ENCODE assay signal across 1 cellular context in the genomic region with DNA sequence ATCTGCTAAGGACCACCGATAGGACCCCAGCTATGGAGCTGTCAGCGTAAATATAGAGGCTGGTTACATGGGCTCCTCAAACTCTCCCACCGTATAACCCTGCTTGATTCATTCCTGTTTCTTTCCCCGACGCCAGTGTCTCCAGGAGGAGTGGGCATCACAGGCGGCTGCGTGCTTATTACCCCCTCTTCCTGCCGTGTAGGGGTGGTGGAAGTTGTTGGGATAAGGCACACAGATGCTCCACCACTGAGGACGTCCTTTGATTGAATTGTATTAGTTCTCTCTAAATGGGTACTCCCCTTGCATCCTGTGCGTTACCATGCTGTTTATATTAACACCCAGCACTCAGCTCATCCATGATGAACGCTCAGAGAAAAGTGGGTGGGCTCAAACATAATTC.
TF ChIP-seq lines count a peak whose summit lies in the region.

No MANE protein-coding gene starts in this region.

TF ChIP-seq in K562, 482 proteins besides CTCF, POLR2A, EP300 and RAD21:
- TF ChIP-seq ZNF696 (CRISPR knock-in tag; conservative IDR thresholded peaks at IDR 0.05) (no peak), ZC3H4 (CRISPR knock-in tag; IDR thresholded peaks at IDR 0.05; ENCODE audit: borderline replicate concordance) (no peak), RBM22 (IDR thresholded peaks at IDR 0.05; ENCODE audit: low read depth, low read length, poor library complexity, severe bottlenecking) (no peak), BRD9 (IDR thresholded peaks at IDR 0.05; ENCODE audit: low read depth, partially characterized antibody) (no peak), TARDBP (IDR thresholded peaks at IDR 0.05) (no peak), ZNF384 (IDR thresholded peaks at IDR 0.05; ENCODE audit: low read depth, low read length) (no peak), THRAP3 (IDR thresholded peaks at IDR 0.05; ENCODE audit: borderline replicate concordance) (no peak), KAT7 (CRISPR knock-in tag; IDR thresholded peaks at IDR 0.05; ENCODE audit: borderline replicate concordance) (no peak), ARHGAP35 (IDR thresholded peaks at IDR 0.05; ENCODE audit: partially characterized antibody) (no peak), FOXA3 (CRISPR knock-in tag; conservative IDR thresholded peaks at IDR 0.05 in 1 of 2, IDR thresholded peaks at IDR 0.05 in 1 of 2) (no peak), PHB2 (IDR thresholded peaks at IDR 0.05; ENCODE audit: low read depth) (no peak), RHOXF2B (CRISPR knock-in tag; conservative IDR thresholded peaks at IDR 0.05) (no peak), HMG20B (CRISPR knock-in tag; IDR thresholded peaks at IDR 0.05) (no peak), IRF2 (CRISPR knock-in tag; IDR thresholded peaks at IDR 0.05) (no peak)
- TF ChIP-seq, protein P1, sequence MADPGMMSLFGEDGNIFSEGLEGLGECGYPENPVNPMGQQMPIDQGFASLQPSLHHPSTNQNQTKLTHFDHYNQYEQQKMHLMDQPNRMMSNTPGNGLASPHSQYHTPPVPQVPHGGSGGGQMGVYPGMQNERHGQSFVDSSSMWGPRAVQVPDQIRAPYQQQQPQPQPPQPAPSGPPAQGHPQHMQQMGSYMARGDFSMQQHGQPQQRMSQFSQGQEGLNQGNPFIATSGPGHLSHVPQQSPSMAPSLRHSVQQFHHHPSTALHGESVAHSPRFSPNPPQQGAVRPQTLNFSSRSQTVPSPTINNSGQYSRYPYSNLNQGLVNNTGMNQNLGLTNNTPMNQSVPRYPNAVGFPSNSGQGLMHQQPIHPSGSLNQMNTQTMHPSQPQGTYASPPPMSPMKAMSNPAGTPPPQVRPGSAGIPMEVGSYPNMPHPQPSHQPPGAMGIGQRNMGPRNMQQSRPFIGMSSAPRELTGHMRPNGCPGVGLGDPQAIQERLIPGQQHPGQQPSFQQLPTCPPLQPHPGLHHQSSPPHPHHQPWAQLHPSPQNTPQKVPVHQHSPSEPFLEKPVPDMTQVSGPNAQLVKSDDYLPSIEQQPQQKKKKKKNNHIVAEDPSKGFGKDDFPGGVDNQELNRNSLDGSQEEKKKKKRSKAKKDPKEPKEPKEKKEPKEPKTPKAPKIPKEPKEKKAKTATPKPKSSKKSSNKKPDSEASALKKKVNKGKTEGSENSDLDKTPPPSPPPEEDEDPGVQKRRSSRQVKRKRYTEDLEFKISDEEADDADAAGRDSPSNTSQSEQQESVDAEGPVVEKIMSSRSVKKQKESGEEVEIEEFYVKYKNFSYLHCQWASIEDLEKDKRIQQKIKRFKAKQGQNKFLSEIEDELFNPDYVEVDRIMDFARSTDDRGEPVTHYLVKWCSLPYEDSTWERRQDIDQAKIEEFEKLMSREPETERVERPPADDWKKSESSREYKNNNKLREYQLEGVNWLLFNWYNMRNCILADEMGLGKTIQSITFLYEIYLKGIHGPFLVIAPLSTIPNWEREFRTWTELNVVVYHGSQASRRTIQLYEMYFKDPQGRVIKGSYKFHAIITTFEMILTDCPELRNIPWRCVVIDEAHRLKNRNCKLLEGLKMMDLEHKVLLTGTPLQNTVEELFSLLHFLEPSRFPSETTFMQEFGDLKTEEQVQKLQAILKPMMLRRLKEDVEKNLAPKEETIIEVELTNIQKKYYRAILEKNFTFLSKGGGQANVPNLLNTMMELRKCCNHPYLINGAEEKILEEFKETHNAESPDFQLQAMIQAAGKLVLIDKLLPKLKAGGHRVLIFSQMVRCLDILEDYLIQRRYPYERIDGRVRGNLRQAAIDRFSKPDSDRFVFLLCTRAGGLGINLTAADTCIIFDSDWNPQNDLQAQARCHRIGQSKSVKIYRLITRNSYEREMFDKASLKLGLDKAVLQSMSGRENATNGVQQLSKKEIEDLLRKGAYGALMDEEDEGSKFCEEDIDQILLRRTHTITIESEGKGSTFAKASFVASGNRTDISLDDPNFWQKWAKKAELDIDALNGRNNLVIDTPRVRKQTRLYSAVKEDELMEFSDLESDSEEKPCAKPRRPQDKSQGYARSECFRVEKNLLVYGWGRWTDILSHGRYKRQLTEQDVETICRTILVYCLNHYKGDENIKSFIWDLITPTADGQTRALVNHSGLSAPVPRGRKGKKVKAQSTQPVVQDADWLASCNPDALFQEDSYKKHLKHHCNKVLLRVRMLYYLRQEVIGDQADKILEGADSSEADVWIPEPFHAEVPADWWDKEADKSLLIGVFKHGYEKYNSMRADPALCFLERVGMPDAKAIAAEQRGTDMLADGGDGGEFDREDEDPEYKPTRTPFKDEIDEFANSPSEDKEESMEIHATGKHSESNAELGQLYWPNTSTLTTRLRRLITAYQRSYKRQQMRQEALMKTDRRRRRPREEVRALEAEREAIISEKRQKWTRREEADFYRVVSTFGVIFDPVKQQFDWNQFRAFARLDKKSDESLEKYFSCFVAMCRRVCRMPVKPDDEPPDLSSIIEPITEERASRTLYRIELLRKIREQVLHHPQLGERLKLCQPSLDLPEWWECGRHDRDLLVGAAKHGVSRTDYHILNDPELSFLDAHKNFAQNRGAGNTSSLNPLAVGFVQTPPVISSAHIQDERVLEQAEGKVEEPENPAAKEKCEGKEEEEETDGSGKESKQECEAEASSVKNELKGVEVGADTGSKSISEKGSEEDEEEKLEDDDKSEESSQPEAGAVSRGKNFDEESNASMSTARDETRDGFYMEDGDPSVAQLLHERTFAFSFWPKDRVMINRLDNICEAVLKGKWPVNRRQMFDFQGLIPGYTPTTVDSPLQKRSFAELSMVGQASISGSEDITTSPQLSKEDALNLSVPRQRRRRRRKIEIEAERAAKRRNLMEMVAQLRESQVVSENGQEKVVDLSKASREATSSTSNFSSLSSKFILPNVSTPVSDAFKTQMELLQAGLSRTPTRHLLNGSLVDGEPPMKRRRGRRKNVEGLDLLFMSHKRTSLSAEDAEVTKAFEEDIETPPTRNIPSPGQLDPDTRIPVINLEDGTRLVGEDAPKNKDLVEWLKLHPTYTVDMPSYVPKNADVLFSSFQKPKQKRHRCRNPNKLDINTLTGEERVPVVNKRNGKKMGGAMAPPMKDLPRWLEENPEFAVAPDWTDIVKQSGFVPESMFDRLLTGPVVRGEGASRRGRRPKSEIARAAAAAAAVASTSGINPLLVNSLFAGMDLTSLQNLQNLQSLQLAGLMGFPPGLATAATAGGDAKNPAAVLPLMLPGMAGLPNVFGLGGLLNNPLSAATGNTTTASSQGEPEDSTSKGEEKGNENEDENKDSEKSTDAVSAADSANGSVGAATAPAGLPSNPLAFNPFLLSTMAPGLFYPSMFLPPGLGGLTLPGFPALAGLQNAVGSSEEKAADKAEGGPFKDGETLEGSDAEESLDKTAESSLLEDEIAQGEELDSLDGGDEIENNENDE (IDR thresholded peaks at IDR 0.05; ENCODE audit: low read depth, low read length): no peak
- TF ChIP-seq, protein P2, sequence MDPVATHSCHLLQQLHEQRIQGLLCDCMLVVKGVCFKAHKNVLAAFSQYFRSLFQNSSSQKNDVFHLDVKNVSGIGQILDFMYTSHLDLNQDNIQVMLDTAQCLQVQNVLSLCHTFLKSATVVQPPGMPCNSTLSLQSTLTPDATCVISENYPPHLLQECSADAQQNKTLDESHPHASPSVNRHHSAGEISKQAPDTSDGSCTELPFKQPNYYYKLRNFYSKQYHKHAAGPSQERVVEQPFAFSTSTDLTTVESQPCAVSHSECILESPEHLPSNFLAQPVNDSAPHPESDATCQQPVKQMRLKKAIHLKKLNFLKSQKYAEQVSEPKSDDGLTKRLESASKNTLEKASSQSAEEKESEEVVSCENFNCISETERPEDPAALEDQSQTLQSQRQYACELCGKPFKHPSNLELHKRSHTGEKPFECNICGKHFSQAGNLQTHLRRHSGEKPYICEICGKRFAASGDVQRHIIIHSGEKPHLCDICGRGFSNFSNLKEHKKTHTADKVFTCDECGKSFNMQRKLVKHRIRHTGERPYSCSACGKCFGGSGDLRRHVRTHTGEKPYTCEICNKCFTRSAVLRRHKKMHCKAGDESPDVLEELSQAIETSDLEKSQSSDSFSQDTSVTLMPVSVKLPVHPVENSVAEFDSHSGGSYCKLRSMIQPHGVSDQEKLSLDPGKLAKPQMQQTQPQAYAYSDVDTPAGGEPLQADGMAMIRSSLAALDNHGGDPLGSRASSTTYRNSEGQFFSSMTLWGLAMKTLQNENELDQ (CRISPR knock-in tag; IDR thresholded peaks at IDR 0.05; ENCODE audit: borderline replicate concordance): no peak
- TF ChIP-seq, protein P3, sequence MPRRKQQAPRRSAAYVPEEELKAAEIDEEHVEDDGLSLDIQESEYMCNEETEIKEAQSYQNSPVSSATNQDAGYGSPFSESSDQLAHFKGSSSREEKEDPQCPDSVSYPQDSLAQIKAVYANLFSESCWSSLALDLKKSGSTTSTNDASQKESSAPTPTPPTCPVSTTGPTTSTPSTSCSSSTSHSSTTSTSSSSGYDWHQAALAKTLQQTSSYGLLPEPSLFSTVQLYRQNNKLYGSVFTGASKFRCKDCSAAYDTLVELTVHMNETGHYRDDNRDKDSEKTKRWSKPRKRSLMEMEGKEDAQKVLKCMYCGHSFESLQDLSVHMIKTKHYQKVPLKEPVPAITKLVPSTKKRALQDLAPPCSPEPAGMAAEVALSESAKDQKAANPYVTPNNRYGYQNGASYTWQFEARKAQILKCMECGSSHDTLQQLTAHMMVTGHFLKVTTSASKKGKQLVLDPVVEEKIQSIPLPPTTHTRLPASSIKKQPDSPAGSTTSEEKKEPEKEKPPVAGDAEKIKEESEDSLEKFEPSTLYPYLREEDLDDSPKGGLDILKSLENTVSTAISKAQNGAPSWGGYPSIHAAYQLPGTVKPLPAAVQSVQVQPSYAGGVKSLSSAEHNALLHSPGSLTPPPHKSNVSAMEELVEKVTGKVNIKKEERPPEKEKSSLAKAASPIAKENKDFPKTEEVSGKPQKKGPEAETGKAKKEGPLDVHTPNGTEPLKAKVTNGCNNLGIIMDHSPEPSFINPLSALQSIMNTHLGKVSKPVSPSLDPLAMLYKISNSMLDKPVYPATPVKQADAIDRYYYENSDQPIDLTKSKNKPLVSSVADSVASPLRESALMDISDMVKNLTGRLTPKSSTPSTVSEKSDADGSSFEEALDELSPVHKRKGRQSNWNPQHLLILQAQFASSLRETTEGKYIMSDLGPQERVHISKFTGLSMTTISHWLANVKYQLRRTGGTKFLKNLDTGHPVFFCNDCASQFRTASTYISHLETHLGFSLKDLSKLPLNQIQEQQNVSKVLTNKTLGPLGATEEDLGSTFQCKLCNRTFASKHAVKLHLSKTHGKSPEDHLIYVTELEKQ (CRISPR knock-in tag; IDR thresholded peaks at IDR 0.05): no peak
- TF ChIP-seq, protein P4, sequence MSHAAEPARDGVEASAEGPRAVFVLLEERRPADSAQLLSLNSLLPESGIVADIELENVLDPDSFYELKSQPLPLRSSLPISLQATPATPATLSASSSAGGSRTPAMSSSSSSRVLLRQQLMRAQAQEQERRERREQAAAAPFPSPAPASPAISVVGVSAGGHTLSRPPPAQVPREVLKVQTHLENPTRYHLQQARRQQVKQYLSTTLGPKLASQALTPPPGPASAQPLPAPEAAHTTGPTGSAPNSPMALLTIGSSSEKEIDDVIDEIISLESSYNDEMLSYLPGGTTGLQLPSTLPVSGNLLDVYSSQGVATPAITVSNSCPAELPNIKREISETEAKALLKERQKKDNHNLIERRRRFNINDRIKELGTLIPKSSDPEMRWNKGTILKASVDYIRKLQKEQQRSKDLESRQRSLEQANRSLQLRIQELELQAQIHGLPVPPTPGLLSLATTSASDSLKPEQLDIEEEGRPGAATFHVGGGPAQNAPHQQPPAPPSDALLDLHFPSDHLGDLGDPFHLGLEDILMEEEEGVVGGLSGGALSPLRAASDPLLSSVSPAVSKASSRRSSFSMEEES (CRISPR knock-in tag; IDR thresholded peaks at IDR 0.05): no peak
- TF ChIP-seq, protein P5, sequence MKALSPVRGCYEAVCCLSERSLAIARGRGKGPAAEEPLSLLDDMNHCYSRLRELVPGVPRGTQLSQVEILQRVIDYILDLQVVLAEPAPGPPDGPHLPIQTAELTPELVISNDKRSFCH (CRISPR knock-in tag; IDR thresholded peaks at IDR 0.05): no peak
- TF ChIP-seq, protein P5 (tag; IDR thresholded peaks at IDR 0.05): no peak
- TF ChIP-seq, protein P6, sequence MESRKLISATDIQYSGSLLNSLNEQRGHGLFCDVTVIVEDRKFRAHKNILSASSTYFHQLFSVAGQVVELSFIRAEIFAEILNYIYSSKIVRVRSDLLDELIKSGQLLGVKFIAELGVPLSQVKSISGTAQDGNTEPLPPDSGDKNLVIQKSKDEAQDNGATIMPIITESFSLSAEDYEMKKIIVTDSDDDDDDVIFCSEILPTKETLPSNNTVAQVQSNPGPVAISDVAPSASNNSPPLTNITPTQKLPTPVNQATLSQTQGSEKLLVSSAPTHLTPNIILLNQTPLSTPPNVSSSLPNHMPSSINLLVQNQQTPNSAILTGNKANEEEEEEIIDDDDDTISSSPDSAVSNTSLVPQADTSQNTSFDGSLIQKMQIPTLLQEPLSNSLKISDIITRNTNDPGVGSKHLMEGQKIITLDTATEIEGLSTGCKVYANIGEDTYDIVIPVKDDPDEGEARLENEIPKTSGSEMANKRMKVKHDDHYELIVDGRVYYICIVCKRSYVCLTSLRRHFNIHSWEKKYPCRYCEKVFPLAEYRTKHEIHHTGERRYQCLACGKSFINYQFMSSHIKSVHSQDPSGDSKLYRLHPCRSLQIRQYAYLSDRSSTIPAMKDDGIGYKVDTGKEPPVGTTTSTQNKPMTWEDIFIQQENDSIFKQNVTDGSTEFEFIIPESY (CRISPR knock-in tag; IDR thresholded peaks at IDR 0.05): no peak
